ENCODE assay signal across 1 cellular context in the genomic region with DNA sequence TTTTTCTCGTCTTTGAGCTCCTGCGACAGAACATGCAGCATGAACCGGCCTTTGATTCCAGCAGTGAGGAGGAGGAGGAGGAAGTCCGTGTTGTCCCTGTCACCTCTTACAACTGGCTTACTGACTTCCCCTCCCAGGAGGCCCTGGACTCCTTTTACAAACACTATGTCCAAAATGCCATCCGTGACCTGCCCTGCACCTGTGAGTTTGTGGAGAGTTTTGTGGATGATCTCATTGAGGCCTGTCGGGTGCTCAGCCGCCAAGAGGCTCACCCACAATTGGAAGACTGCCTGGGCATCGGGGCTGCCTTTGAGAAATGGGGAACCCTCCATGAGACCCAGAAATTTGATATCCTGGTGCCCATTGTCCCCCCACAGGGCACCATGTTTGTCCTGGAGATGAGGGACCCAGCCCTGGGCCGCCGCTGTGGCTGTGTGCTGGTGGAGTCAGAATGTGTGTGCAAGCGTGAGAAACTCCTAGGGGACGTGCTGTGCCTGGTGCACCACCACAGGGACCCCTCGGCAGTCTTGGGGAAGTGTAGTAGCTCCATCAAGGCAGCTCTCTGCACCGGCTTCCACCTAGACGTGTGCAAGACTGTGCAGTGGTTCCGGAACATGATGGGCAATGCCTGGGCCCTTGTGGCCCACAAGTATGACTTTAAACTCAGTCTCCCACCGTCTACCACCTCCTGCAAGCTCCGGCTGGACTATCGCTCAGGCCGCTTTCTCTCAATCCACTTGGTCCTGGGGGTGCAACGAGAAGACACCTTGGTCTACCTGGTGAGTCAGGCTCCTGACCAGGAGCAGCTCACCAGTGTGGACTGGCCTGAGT.
A peak's percentile ranks its signal among the peaks of the same experiment; 100 is the strongest.
TF ChIP-seq lines count a peak whose summit lies in the region.

No MANE protein-coding gene starts in this region.

TF ChIP-seq in HepG2, 621 proteins besides CTCF, POLR2A, EP300 and RAD21:
- TF ChIP-seq ZNF7 (CRISPR knock-in tag; IDR thresholded peaks at IDR 0.05) (peak; percentile 26; the same call in 1 of the 2 replicates), ZFP36L1 (CRISPR knock-in tag; IDR thresholded peaks at IDR 0.05) (no peak)
